Comparison of ENCODE assay signal across 1 cellular context in the genomic region with DNA sequence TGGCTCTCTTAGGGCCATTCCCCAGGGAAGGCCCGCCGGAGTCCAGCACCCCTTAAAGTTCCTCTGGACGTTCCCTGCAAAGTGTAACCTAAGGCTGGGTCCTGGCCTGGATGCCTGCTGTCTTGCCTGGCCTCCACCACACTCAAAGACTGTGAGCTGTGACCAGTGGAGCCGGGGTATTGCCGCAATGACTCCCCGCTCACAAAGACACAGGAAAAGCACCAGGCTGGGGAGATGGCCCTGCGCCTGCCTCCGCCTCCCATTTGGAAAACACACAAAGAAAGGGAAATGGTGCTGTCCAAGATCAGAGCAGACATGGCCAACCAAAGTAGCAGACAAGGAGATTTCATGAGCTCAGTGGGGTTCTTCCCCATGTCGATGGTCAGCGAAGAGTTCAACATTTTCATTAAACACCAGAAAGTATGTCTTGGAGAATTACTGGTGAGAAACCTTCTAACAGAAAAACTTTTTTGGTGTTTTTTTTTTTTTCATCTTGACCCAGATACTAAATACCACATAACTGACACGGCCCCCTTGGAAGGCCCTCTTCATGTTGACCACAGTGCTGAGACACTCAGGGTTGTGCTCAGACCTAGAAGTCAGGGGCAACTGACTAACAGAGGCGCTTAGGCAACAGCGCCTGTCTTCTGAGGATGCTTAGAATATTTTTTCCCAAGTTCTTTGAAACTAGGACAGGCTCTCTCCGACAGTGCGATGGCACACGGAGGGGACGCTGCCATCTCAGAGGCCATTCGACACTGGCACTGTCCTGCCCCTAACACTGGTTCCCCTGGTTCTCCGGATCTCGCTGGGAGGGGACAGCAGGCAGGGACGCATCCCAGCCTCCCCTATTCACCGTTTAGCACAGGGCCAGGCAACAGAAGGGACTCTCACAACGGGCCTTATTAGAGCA.
TF ChIP-seq lines count a peak whose summit lies in the region.

No MANE protein-coding gene starts in this region.

TF ChIP-seq in SK-N-SH, 30 proteins besides CTCF, POLR2A, EP300 and RAD21 (continued from another document):
- TF ChIP-seq, protein P1, sequence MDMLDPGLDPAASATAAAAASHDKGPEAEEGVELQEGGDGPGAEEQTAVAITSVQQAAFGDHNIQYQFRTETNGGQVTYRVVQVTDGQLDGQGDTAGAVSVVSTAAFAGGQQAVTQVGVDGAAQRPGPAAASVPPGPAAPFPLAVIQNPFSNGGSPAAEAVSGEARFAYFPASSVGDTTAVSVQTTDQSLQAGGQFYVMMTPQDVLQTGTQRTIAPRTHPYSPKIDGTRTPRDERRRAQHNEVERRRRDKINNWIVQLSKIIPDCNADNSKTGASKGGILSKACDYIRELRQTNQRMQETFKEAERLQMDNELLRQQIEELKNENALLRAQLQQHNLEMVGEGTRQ (IDR thresholded peaks at IDR 0.05; ENCODE audit: borderline replicate concordance, low read depth, low read length) = no peak
- no peak for TF ChIP-seq TEAD4 (IDR thresholded peaks at IDR 0.05; ENCODE audit: borderline replicate concordance, insufficient read depth)
- TF ChIP-seq SMC3 (IDR thresholded peaks at IDR 0.05; ENCODE audit: low read depth, low read length) = no peak
- no peak for TF ChIP-seq JUND (IDR thresholded peaks at IDR 0.05)
- no peak for TF ChIP-seq RFX5 (IDR thresholded peaks at IDR 0.05; ENCODE audit: low read length)
